In the genomic region with DNA sequence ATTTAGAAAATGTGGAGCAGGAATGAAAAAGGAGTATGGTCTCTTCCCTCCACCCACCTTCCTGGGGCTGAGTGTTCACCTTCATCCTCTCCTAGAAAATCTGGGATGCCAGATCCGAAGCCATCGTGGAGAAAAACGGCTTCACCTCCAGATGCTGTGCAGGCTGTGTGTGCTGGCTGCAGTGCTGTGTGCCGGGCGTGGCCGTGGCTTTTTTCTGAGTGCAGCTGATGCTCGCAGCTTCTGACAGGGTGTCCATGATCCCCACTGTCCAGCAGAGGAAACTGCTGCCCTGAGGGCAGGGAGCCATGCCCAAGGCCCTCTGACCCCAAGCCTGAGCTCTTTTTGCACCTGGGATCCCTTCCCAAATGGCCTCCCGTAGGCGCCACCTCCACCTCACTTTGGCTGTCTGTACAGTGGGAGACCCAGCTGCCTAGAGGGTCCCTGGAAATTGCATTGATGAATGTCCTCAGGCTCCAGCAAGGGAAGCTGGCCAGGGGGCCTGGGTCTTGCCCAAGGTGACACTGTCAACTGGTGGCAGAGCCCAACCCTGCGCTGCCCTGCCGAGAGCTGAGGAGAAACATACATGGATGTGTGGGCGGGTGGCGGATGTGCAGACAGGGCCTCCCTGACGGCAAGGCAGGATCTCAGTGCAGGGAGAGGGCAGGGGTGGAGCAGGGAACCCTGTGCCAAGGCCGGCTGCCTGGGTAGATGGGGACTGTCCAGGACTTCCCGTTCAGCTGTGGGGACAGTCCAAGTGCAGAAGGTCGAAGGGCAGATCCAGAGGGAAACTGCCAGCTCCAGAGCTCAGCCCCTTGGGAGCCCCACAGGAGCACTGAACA, we compare ENCODE assay signal across 9 cellular contexts. TPM values are rescaled to one million over a fixed set of nuclear protein-coding genes. Genes with fewer than 3 reads are reported as not detected.
A peak's percentile ranks its signal among the peaks of the same experiment; 100 is the strongest.
DNase-seq lines count a peak whose midpoint lies in the region; ATAC-seq and TF ChIP-seq lines count a peak whose summit lies in the region.
"Had no signal": no experiment of that assay in that cellular context is flagged by ENCODE, and none has a peak within 500 bp of the region (broad histone marks: within the 10 kb centered on the region; RNA-seq: fewer than 3 reads in every experiment).

No MANE protein-coding gene starts in this region.

- H3K27ac ChIP-seq in BLaER1 treated with 17β-estradiol and CSF1 and Interleukin-3, amounts not matched to agents 10 nM and 100 nM = peak overlapping the region in 9 of 11 experiments; percentile 44 to 94 (median 85); a peak in 18 of 22 replicates
- H3K27ac ChIP-seq in colonic mucosa = no peak overlapping the region
- H3K27ac ChIP-seq in neuronal stem cell (replicated peaks; ENCODE audit: low read length) = peak overlapping the region; percentile 33

- H3K9me3 ChIP-seq in BLaER1 treated with 17β-estradiol and CSF1 and Interleukin-3, amounts not matched to agents 10 nM and 100 nM (replicated peaks in 1 of 11) = no peaks in the 10 kb centered on the region
- H3K9me3 ChIP-seq in colonic mucosa (no peaks in the 10 kb centered on the region), neuronal stem cell (replicated peaks in 1 of 2; ENCODE audit: control insufficient read depth in 2 of 2, insufficient read depth in 1 of 2, low read depth in 1 of 2, low read length in 2 of 2) (no peaks in the 10 kb centered on the region)

- DNase-seq in M059J (ENCODE audit: low read depth) (peak; percentile 22), colonic mucosa (peak; percentile 23), neuronal stem cell (ENCODE audit: low spot score) (no peak), Kasumi-1 (lab: John Stamatoyannopoulos, UW) (no peak), NCI-H128 (lab: John Stamatoyannopoulos, UW; ENCODE audit: unreplicated experiment) (no peak)
- DNase-seq: NCI-H526 had no signal

- peak overlapping the region; percentile 77 to 99 (median 94) for H3K4me2 ChIP-seq in BLaER1 treated with 17β-estradiol and CSF1 and Interleukin-3, amounts not matched to agents 10 nM and 100 nM
- no peak overlapping the region for H3K4me2 ChIP-seq in neuronal stem cell (ENCODE audit: insufficient read depth, low read length, poor library complexity, severe bottlenecking)

- no peaks in the 10 kb centered on the region for H3K79me1 ChIP-seq in neuronal stem cell (ENCODE audit: low read depth, low read length)

- H2BK5ac ChIP-seq in neuronal stem cell (ENCODE audit: low read length) = peak overlapping the region; percentile 90

- peak overlapping the region; percentile 94 for H3K18ac ChIP-seq in neuronal stem cell (ENCODE audit: low read length)

- H3K23ac ChIP-seq in neuronal stem cell (ENCODE audit: low read depth, low read length, poor library complexity) = peak overlapping the region; percentile 85

- H2AK5ac ChIP-seq in neuronal stem cell (ENCODE audit: low read depth, low read length) = peak overlapping the region; percentile 95

- TF ChIP-seq CTCF in colonic mucosa (IDR thresholded peaks at IDR 0.05) = no peak

- no peak overlapping the region for H2BK120ac ChIP-seq in neuronal stem cell (ENCODE audit: low read depth, low read length)

- no CpG with 5 or more reads among the region's 17 CpGs for WGBS in neuronal stem cell (ENCODE audit: extremely low coverage in 2 of 2, insufficient read length in 2 of 2, insufficient replicate concordance in 1 of 2), 2 donors

- no peak overlapping the region for H2BK15ac ChIP-seq in neuronal stem cell (ENCODE audit: low read length)

- H4K20me1 ChIP-seq in BLaER1 treated with 17β-estradiol and CSF1 and Interleukin-3, amounts not matched to agents 10 nM and 100 nM = peaks cover 0 to 4% (median 0%) of the 10 kb centered on the region in 11 experiments; a peak in 3 of 22 replicates

- peaks cover 0 to 10% (median 0%) of the 10 kb centered on the region in 11 experiments; a peak in 5 of 22 replicates for H3K36me3 ChIP-seq in BLaER1 treated with 17β-estradiol and CSF1 and Interleukin-3, amounts not matched to agents 10 nM and 100 nM
- H3K36me3 ChIP-seq in colonic mucosa (no peaks in the 10 kb centered on the region), neuronal stem cell (replicated peaks in 1 of 2; ENCODE audit: control insufficient read depth in 2 of 2, insufficient read depth in 2 of 2, low read length in 2 of 2) (no peaks in the 10 kb centered on the region)

- peak overlapping the region; percentile 78 for H3K14ac ChIP-seq in neuronal stem cell (ENCODE audit: low read length)

- no peak overlapping the region for H2BK12ac ChIP-seq in neuronal stem cell (ENCODE audit: low read length)

- peak overlapping the region; percentile 44 for H2AFZ ChIP-seq in neuronal stem cell (ENCODE audit: low read length)

- H4K8ac ChIP-seq in neuronal stem cell (ENCODE audit: low read depth, low read length) = no peak overlapping the region

- H3K4me3 ChIP-seq in BLaER1 treated with 17β-estradiol and CSF1 and Interleukin-3, amounts not matched to agents 10 nM and 100 nM = peak overlapping the region in 6 of 10 experiments; percentile 22 to 54 (median 29); a peak in 11 of 20 replicates
- H3K4me3 ChIP-seq in colonic mucosa (no peak overlapping the region), neuronal stem cell (ENCODE audit: low read length in 2 of 2) (no peak overlapping the region)

- H4K91ac ChIP-seq in neuronal stem cell (ENCODE audit: low read depth, low read length, poor library complexity) = peak overlapping the region; percentile 4

- H3K4me1 ChIP-seq in BLaER1 treated with 17β-estradiol and CSF1 and Interleukin-3, amounts not matched to agents 10 nM and 100 nM = peaks cover 53 to 86% (median 75%) of the 10 kb centered on the region in 10 experiments
- H3K4me1 ChIP-seq in colonic mucosa (peaks cover 8% of the 10 kb centered on the region), neuronal stem cell (ENCODE audit: control insufficient read depth in 2 of 2, insufficient read depth in 1 of 2, low read depth in 1 of 2, low read length in 2 of 2) (peaks cover 15 to 17% of the 10 kb centered on the region in 2 donors)

- H3K9ac ChIP-seq in BLaER1 treated with 17β-estradiol and CSF1 and Interleukin-3, amounts not matched to agents 10 nM and 100 nM = peak overlapping the region in 10 of 11 experiments; percentile 27 to 79 (median 66); a peak in 18 of 22 replicates
- H3K9ac ChIP-seq in colonic mucosa (ENCODE audit: low read depth in 2 of 2, low read length in 2 of 2) = no peak overlapping the region
- H3K9ac ChIP-seq in neuronal stem cell (ENCODE audit: low read depth, low read length, poor library complexity) = peak overlapping the region; percentile 47

- no peak overlapping the region for H3K4ac ChIP-seq in neuronal stem cell (ENCODE audit: low read length)

- ATAC-seq in GM18498 (IDR thresholded peaks at IDR 0.05; ENCODE audit: unreplicated experiment) (no peak), HG03571 (IDR thresholded peaks at IDR 0.05; ENCODE audit: unreplicated experiment) (no peak)

- H3K27me3 ChIP-seq in BLaER1 treated with 17β-estradiol and CSF1 and Interleukin-3, amounts not matched to agents 10 nM and 100 nM = 0 out of 22 replicates have a peak, but pooled peaks cover 0 to 6% (median 0%) of the 10 kb centered on the region in 11 experiments
- H3K27me3 ChIP-seq in colonic mucosa (no peaks in the 10 kb centered on the region), neuronal stem cell (ENCODE audit: control insufficient read depth in 3 of 3, insufficient read depth in 3 of 3, low read depth in 1 of 3, low read length in 3 of 3) (no peaks in the 10 kb centered on the region)

- intact Hi-C loops in colonic mucosa (cut with DNase I) = no loop called here

RNA-seq across cellular contexts. Expression of gene BEGAIN, which starts 53.4 kb away (rescaled TPM):
- total RNA-seq in M059J (2014; rRNA removed; shearing (Covaris generic)) = 7.2 and 17.1 TPM in 2 replicates
- under 1 TPM; 0.74 to 0.99 TPM for total RNA-seq in colonic mucosa
- polyA plus RNA-seq in neuronal stem cell (2013, experiment 1 of 2) = 20.9 TPM
- 20.1 TPM for polyA plus RNA-seq in neuronal stem cell (2013, experiment 2 of 2)

Comparison
In these comparisons a context has a peak if more than half of its experiments do, and no peak if none do; other contexts are left out.
1. H3K4me3 ChIP-seq: peak in BLaER1 treated with 17β-estradiol and CSF1 and Interleukin-3, amounts not matched to agents 10 nM and 100 nM (6 of 10); none in colonic mucosa (single experiment) and neuronal stem cell (0 of 2).
2. H3K9ac ChIP-seq: peak in BLaER1 treated with 17β-estradiol and CSF1 and Interleukin-3, amounts not matched to agents 10 nM and 100 nM (10 of 11) and neuronal stem cell (single experiment); none in colonic mucosa (0 of 2).
3. DNase-seq: peak in M059J (single experiment) and colonic mucosa (single experiment); none in neuronal stem cell (single experiment), Kasumi-1 (0 of 2) and NCI-H128 (single experiment).